18 cellular contexts compared by ENCODE assay signal in the genomic region with DNA sequence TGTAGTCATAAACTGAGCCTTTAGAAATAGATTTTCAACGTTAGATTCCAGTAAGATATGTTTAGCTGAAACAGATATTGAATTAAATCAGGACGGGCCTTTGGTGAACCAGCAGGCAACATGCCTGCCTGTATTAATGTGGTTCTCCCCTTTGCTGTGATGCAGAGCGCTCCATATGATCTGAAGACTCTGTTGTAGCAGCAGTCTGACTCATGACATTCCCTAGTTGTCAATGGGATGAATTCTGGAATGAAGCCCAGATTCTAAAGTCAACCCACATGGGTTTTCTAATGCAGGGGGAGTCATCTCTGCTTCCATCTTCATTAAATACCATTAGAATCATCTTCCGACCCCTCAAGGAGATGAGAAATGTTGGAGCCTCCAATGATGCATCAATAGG.
DNase-seq lines count a peak whose midpoint lies in the region; ATAC-seq and TF ChIP-seq lines count a peak whose summit lies in the region.
"Had no signal": no experiment of that assay in that cellular context is flagged by ENCODE, and none has a peak within 500 bp of the region (broad histone marks: within the 10 kb centered on the region; RNA-seq: fewer than 3 reads in every experiment).

No MANE protein-coding gene starts in this region.

- H3K4me2 ChIP-seq in GM23248 (ENCODE audit: unreplicated experiment), result no peak overlapping the region
- H3K4me2 ChIP-seq: BLaER1, neural progenitor cell had no signal

- in situ Hi-C loops in GM23248 (cut with MboI), result no loop called here
- in situ Hi-C loops in brain microvascular endothelial cell (cut with HindIII; ENCODE audit: low pct_ligation_motif_present, low sequenced_read_pairs), result no loop called here

- 24 to 36% methylated on average over 4 of the region's 4 CpGs for WGBS in GM23248 (ENCODE audit: low coverage in 1 of 2, low lambda C conversion rate in 2 of 2, missing lambda C conversion rate in 2 of 2), 2 experiments

- H3K27me3 ChIP-seq in GM23248 (replicated peaks; ENCODE audit: insufficient read depth) (no peaks in the 10 kb centered on the region; the same call in 1 of the 2 replicates), brain microvascular endothelial cell (replicated peaks) (no peaks in the 10 kb centered on the region)
- H3K27me3 ChIP-seq: BLaER1, neural progenitor cell had no signal

- TF ChIP-seq CTCF in brain microvascular endothelial cell (IDR thresholded peaks at IDR 0.05; ENCODE audit: low read depth, low read length, missing control alignments) (no peak), natural killer cell (IDR thresholded peaks at IDR 0.05) (no peak)

- H4K20me1 ChIP-seq in GM23248 (ENCODE audit: insufficient read depth), result no peaks in the 10 kb centered on the region
- H4K20me1 ChIP-seq: BLaER1 had no signal

- H3K36me3 ChIP-seq in GM23248 (ENCODE audit: low read depth), result no peaks in the 10 kb centered on the region
- no peaks in the 10 kb centered on the region for H3K36me3 ChIP-seq in brain microvascular endothelial cell (replicated peaks)
- H3K36me3 ChIP-seq: BLaER1, neural progenitor cell had no signal

- H3K27ac Mint-ChIP-seq in natural killer cell, result no peak overlapping the region
- H3K27ac Mint-ChIP-seq: activated CD4-positive, alpha-beta memory T cell treated with anti-CD3 and anti-CD28 coated beads, Interleukin-2, amount 10 ng/mL, durations not matched to agents 7 days and 5 days; dendritic cell treated with granulocyte-macrophage colony-stimulating factor and Interleukin-4, amounts not matched to agents 40 ng/mL and 50 ng/mL, for 4 days; neural progenitor cell; stimulated activated effector memory CD8-positive, alpha-beta T cell treated with anti-CD3 and anti-CD28 coated beads, Interleukin-12 subunit alpha, Interleukin-12 subunit beta, amount 100 ng/mL, for 72 hours; type B pancreatic cell had no signal

- H3K9me3 Mint-ChIP-seq in natural killer cell, result peaks cover 4 to 5% of the 10 kb centered on the region in 2 donors
- H3K9me3 Mint-ChIP-seq: dendritic cell treated with granulocyte-macrophage colony-stimulating factor and Interleukin-4, amounts not matched to agents 40 ng/mL and 50 ng/mL, for 4 days; neural progenitor cell; type B pancreatic cell had no signal

- H3K4me3 ChIP-seq in GM23248 (no peak overlapping the region), brain microvascular endothelial cell (ENCODE audit: low read depth, low read length) (no peak overlapping the region)
- H3K4me3 ChIP-seq: BLaER1, neural progenitor cell had no signal

- DNase-seq in AG08396 (ENCODE audit: low spot score) (peak; percentile 50), GM23248 (peak; percentile 76), brain microvascular endothelial cell (peak; percentile 87), kidney glomerular epithelial cell (lab: John Stamatoyannopoulos, UW) (peak; percentile 32), SKM-1 treated with dmso at 0.1 percent for 144 hours (lab: John Stamatoyannopoulos, UW; ENCODE audit: unreplicated experiment) (no peak), natural killer cell (no peak)
- DNase-seq: activated CD4-positive, alpha-beta memory T cell treated with anti-CD3 and anti-CD28 coated beads, Interleukin-2, amount 10 ng/mL, durations not matched to agents 7 days and 5 days; DMS53; HCEC 1CT; NCI-H1092 treated with DMSO at 0.1 percent for 48 hours; NCI-H226 had no signal

- no peaks in the 10 kb centered on the region for H3K36me3 Mint-ChIP-seq in natural killer cell
- H3K36me3 Mint-ChIP-seq: neural progenitor cell; stimulated activated effector memory CD8-positive, alpha-beta T cell treated with anti-CD3 and anti-CD28 coated beads, Interleukin-12 subunit alpha, Interleukin-12 subunit beta, amount 100 ng/mL, for 72 hours; type B pancreatic cell had no signal

- H2AFZ ChIP-seq in GM23248, result no peak overlapping the region
- H2AFZ ChIP-seq: neural progenitor cell had no signal

- H3K9ac ChIP-seq in GM23248, result no peak overlapping the region
- H3K9ac ChIP-seq: BLaER1, neural progenitor cell had no signal

- H3K4me1 Mint-ChIP-seq in natural killer cell, result no peaks in the 10 kb centered on the region
- H3K4me1 Mint-ChIP-seq: activated CD4-positive, alpha-beta memory T cell treated with anti-CD3 and anti-CD28 coated beads, Interleukin-2, amount 10 ng/mL, durations not matched to agents 7 days and 5 days; neural progenitor cell; stimulated activated effector memory CD8-positive, alpha-beta T cell treated with anti-CD3 and anti-CD28 coated beads, Interleukin-12 subunit alpha, Interleukin-12 subunit beta, amount 100 ng/mL, for 72 hours had no signal

- H3K9me3 ChIP-seq in GM23248 (ENCODE audit: low read depth), result no peaks in the 10 kb centered on the region
- H3K9me3 ChIP-seq: BLaER1 had no signal

- intact Hi-C loops in natural killer cell (cut with micrococcal nuclease), result no loop called here

- no peak overlapping the region for H3K27ac ChIP-seq in GM23248
- H3K27ac ChIP-seq in brain microvascular endothelial cell, result no peak overlapping the region
- H3K27ac ChIP-seq: BLaER1, neural progenitor cell had no signal

- H3K4me3 Mint-ChIP-seq in natural killer cell, result no peak overlapping the region
- H3K4me3 Mint-ChIP-seq: activated CD4-positive, alpha-beta memory T cell treated with anti-CD3 and anti-CD28 coated beads, Interleukin-2, amount 10 ng/mL, durations not matched to agents 7 days and 5 days; dendritic cell treated with granulocyte-macrophage colony-stimulating factor and Interleukin-4, amounts not matched to agents 40 ng/mL and 50 ng/mL, for 4 days; neural progenitor cell; stimulated activated effector memory CD8-positive, alpha-beta T cell treated with anti-CD3 and anti-CD28 coated beads, Interleukin-12 subunit alpha, Interleukin-12 subunit beta, amount 100 ng/mL, for 72 hours; type B pancreatic cell had no signal

- H3K27me3 Mint-ChIP-seq in natural killer cell (ENCODE audit: low read depth in 2 of 2), result no peaks in the 10 kb centered on the region
- H3K27me3 Mint-ChIP-seq: activated CD4-positive, alpha-beta memory T cell treated with anti-CD3 and anti-CD28 coated beads, Interleukin-2, amount 10 ng/mL, durations not matched to agents 7 days and 5 days; dendritic cell treated with granulocyte-macrophage colony-stimulating factor and Interleukin-4, amounts not matched to agents 40 ng/mL and 50 ng/mL, for 4 days had no signal

- H3K4me1 ChIP-seq in GM23248 (ENCODE audit: insufficient read depth), result no peaks in the 10 kb centered on the region
- H3K4me1 ChIP-seq: BLaER1, neural progenitor cell had no signal

- H3K9me2 ChIP-seq in GM23248 (ENCODE audit: insufficient read depth), result no peaks in the 10 kb centered on the region

- ATAC-seq in GM21423 (IDR thresholded peaks at IDR 0.05; ENCODE audit: unreplicated experiment) (no peak), natural killer cell (no peak), GM18519 (IDR thresholded peaks at IDR 0.05; ENCODE audit: low FRiP score, unreplicated experiment) (no peak)
- ATAC-seq: stimulated activated effector memory CD8-positive, alpha-beta T cell treated with anti-CD3 and anti-CD28 coated beads, Interleukin-12 subunit alpha, Interleukin-12 subunit beta, amount 100 ng/mL, for 72 hours had no signal

- no peaks in the 10 kb centered on the region for H3F3A ChIP-seq in GM23248 (ENCODE audit: insufficient read depth)

- no peaks in the 10 kb centered on the region for H3K79me2 ChIP-seq in GM23248 (ENCODE audit: insufficient read depth)

Comparison
In these comparisons a context has a peak if more than half of its experiments do, and no peak if none do; other contexts are left out.
1. DNase-seq: peak in AG08396 (single experiment), GM23248 (single experiment), brain microvascular endothelial cell (single experiment) and kidney glomerular epithelial cell (single experiment); none in SKM-1 treated with dmso at 0.1 percent for 144 hours (single experiment) and natural killer cell (single experiment).